In the genomic region with DNA sequence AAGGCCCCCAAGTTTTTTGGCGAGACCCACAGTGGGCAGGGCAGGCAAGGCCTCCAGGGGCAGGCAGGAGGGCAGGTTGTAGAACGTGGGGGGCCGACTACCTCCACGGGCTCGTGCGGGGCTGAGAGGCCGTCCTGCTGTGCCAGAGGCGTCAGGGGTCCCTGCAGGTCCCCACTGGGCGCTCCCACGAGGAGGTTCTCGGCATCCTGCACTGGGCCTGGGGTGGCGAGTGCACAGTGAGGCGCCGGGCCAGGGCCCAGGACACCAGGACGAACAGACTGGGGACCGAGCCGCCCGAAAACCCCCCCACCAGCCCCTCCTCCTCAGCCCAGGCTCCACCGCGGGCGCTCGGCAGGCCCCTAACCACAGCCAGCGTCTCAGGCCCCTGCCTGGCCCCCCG, we compare ENCODE assay signal across 1 cellular context. TPM values are rescaled to one million over a fixed set of nuclear protein-coding genes. Genes with fewer than 3 reads are reported as not detected.
"Had no signal": no experiment of that assay in that cellular context is flagged by ENCODE, and none has a peak within 500 bp of the region (broad histone marks: within the 10 kb centered on the region; RNA-seq: fewer than 3 reads in every experiment).

No MANE protein-coding gene starts in this region.

RNA-seq across cellular contexts. Expression of a gene that starts 32.0 kb away (rescaled TPM):
- total RNA-seq: smooth muscle cell had no signal
